ENCODE assay signal across 8 cellular contexts in the genomic region with DNA sequence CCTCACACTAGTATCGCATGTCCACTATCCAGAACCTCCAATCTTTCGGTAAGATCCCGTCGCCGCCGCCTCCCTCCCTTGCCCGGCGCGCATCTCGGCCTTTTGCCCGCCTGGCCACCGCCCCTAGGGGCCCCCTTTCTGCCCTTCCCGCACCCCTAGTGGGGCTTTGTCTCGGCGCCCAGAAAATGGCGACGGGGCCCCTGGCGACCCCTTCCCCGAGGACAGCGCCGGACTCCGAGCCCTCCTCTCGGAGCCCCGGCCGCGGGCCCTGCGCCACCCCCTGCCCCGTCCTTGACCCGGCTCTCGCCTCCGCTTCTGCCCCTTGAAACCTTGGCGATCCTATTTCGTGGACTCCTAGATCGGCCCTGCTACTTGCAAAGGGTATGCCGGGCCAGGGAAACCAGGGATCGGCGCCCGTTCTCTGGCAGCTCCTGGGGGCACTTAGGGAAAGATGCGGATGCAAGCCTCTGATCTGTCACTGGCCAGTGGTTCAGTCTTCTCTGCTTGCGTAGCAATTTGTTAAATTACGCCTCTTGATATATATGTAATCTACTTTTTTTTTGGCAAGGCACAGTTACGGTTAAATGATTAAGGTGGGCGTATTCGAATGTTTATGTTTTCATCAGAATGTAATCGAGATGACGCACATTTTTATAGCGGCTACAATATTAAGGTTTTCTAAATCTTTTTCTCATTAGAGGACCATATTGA. TPM values are rescaled to one million over a fixed set of nuclear protein-coding genes. Genes with fewer than 3 reads are reported as not detected.
DNase-seq lines count a peak whose midpoint lies in the region; ATAC-seq and TF ChIP-seq lines count a peak whose summit lies in the region.

No MANE protein-coding gene starts in this region.

- TF ChIP-seq CTCF in nephron (IDR thresholded peaks at IDR 0.05; ENCODE audit: unreplicated experiment in 3 of 3) = no peak

- H3K36me3 Mint-ChIP-seq in activated T-helper 2 cell treated with anti-CD3 and anti-CD28 coated beads, Interferon-gamma antibody, Interleukin-2, Interleukin-4, amounts not matched to agents 10 μg/mL and 5 μg/mL and 100 μg/mL, durations not matched to agents 14 hours and 24 hours and 36 hours (ENCODE audit: low read depth) = peaks cover 34% of the 10 kb centered on the region
- peaks cover 40% of the 10 kb centered on the region for H3K36me3 Mint-ChIP-seq in nephron (ENCODE audit: low read depth)

- no peaks in the 10 kb centered on the region for H3K27me3 Mint-ChIP-seq in activated T-helper 2 cell treated with anti-CD3 and anti-CD28 coated beads, Interferon-gamma antibody, Interleukin-2, Interleukin-4, amounts not matched to agents 10 μg/mL and 5 μg/mL and 100 μg/mL, durations not matched to agents 14 hours and 24 hours and 36 hours (ENCODE audit: low read depth)
- no peaks in the 10 kb centered on the region for H3K27me3 Mint-ChIP-seq in nephron (ENCODE audit: low read depth)

- H3K27ac ChIP-seq in aorta (ENCODE audit: low read depth in 1 of 2, low read length in 2 of 2) = peak overlapping the region; percentile 97 to 98

- H3K4me1 ChIP-seq in aorta (ENCODE audit: control insufficient read depth in 1 of 2, insufficient read depth in 2 of 2, low read length in 2 of 2) = no peaks in the 10 kb centered on the region

- no peaks in the 10 kb centered on the region for H3K27me3 ChIP-seq in H7 (ENCODE audit: control insufficient read depth, insufficient read depth, low read length)
- no peaks in the 10 kb centered on the region for H3K27me3 ChIP-seq in aorta (ENCODE audit: control insufficient read depth in 1 of 2, insufficient read depth in 2 of 2, low read length in 1 of 2)

- H3K9me3 Mint-ChIP-seq in activated T-helper 2 cell treated with anti-CD3 and anti-CD28 coated beads, Interferon-gamma antibody, Interleukin-2, Interleukin-4, amounts not matched to agents 10 μg/mL and 5 μg/mL and 100 μg/mL, durations not matched to agents 14 hours and 24 hours and 36 hours = no peaks in the 10 kb centered on the region
- no peaks in the 10 kb centered on the region for H3K9me3 Mint-ChIP-seq in nephron

- intact Hi-C loops in activated T-helper 2 cell treated with anti-CD3 and anti-CD28 coated beads, Interferon-gamma antibody, Interleukin-2, Interleukin-4, amounts not matched to agents 10 μg/mL and 5 μg/mL and 100 μg/mL, durations not matched to agents 14 hours and 24 hours and 36 hours (cut with micrococcal nuclease) = loop anchor here (1.0 to 5.0 kb wide), 5 partner anchors 27 to 1652 kb away; partner anchors contain the start of genes ULK4 and ZNF621
- intact Hi-C loops in aorta (cut with DNase I) = loop anchor here (5.0 to 10.0 kb wide), 4 partner anchors 142 to 778 kb away; partner anchors contain the start of genes RPL14 (in 1 of the 2) and ZNF621 (in 1 of the 2)

- no peaks in the 10 kb centered on the region for H3K9me3 ChIP-seq in aorta (ENCODE audit: control insufficient read depth, low read length)

- H3K36me3 ChIP-seq in H7 (replicated peaks; ENCODE audit: control insufficient read depth, insufficient read depth, low read length) (peaks cover 11% of the 10 kb centered on the region), aorta (ENCODE audit: control insufficient read depth in 1 of 2, insufficient read depth in 2 of 2, low read length in 1 of 2) (peaks cover 0 to 3% of the 10 kb centered on the region in 2 donors)

- H3K4me3 ChIP-seq in H7 (ENCODE audit: insufficient read depth, low read depth, low read length) (peak overlapping the region; percentile 79), aorta (ENCODE audit: low read length in 2 of 2) (peak overlapping the region; percentile 94 to 100)

- ATAC-seq in aorta (ENCODE audit: low FRiP score) = peak; percentile 81

- 0 to 1% methylated on average over 42 to 47 of the region's 47 CpGs for WGBS in aorta, 2 donors

- peak overlapping the region; percentile 97 for H3K27ac Mint-ChIP-seq in activated T-helper 2 cell treated with anti-CD3 and anti-CD28 coated beads, Interferon-gamma antibody, Interleukin-2, Interleukin-4, amounts not matched to agents 10 μg/mL and 5 μg/mL and 100 μg/mL, durations not matched to agents 14 hours and 24 hours and 36 hours
- peak overlapping the region; percentile 98 to 100 (median 99) for H3K27ac Mint-ChIP-seq in nephron

- DNase-seq in NCI-H1105 treated with DMSO at 0.1 percent for 48 hours (lab: John Stamatoyannopoulos, UW) = peak; percentile 12
- no peak for DNase-seq in NCI-H1105 (lab: John Stamatoyannopoulos, UW)
- DNase-seq in H7 = peak; percentile 75
- DNase-seq in LoVo (ENCODE audit: low spot score) = peak; percentile 22
- no peak for DNase-seq in activated T-helper 2 cell treated with anti-CD3 and anti-CD28 coated beads, Interferon-gamma antibody, Interleukin-2, Interleukin-4, amounts not matched to agents 10 μg/mL and 5 μg/mL and 100 μg/mL, durations not matched to agents 14 hours and 24 hours and 36 hours (ENCODE audit: low spot score)
- peak; percentile 24 for DNase-seq in fibroblast of the conjunctiva (ENCODE audit: low read depth)
- DNase-seq in aorta = peak; percentile 71 to 87

- peak overlapping the region; percentile 100 for H3K4me3 Mint-ChIP-seq in activated T-helper 2 cell treated with anti-CD3 and anti-CD28 coated beads, Interferon-gamma antibody, Interleukin-2, Interleukin-4, amounts not matched to agents 10 μg/mL and 5 μg/mL and 100 μg/mL, durations not matched to agents 14 hours and 24 hours and 36 hours (ENCODE audit: low read depth)
- H3K4me3 Mint-ChIP-seq in nephron = peak overlapping the region; percentile 97 to 100 (median 99)

- H3K4me1 Mint-ChIP-seq in activated T-helper 2 cell treated with anti-CD3 and anti-CD28 coated beads, Interferon-gamma antibody, Interleukin-2, Interleukin-4, amounts not matched to agents 10 μg/mL and 5 μg/mL and 100 μg/mL, durations not matched to agents 14 hours and 24 hours and 36 hours (ENCODE audit: low read depth) = peaks cover 20% of the 10 kb centered on the region
- H3K4me1 Mint-ChIP-seq in nephron = peaks cover 23% of the 10 kb centered on the region

RNA-seq across cellular contexts. Expression of gene EIF1B, which starts 0.6 kb away (rescaled TPM):
- total RNA-seq in H7 (2014; rRNA removed; shearing (Covaris generic)) = 16.0 and 17.3 TPM in 2 replicates
- 42.3 and 48.1 TPM in 2 replicates for total RNA-seq in activated T-helper 2 cell treated with anti-CD3 and anti-CD28 coated beads, Interferon-gamma antibody, Interleukin-2, Interleukin-4, amounts not matched to agents 10 μg/mL and 5 μg/mL and 100 μg/mL, durations not matched to agents 14 hours and 24 hours and 36 hours
- total RNA-seq in aorta = 10 to 100 TPM; 51.3 to 51.6 TPM
- polyA plus RNA-seq in aorta = 10 to 100 TPM; 74.0 to 79.2 TPM

Comparison
In these comparisons a context has a peak if more than half of its experiments do, and no peak if none do; other contexts are left out.
1. DNase-seq: peak in NCI-H1105 treated with DMSO at 0.1 percent for 48 hours (single experiment), H7 (single experiment), LoVo (single experiment), fibroblast of the conjunctiva (single experiment) and aorta (2 of 2); none in NCI-H1105 (single experiment) and activated T-helper 2 cell treated with anti-CD3 and anti-CD28 coated beads, Interferon-gamma antibody, Interleukin-2, Interleukin-4, amounts not matched to agents 10 μg/mL and 5 μg/mL and 100 μg/mL, durations not matched to agents 14 hours and 24 hours and 36 hours (single experiment).